In genomic region chr5:158234323-158235158, GRCh38 we compare ENCODE assay signal across 11 cellular contexts.
A peak's percentile ranks its signal among the peaks of the same experiment; 100 is the strongest.
DNase-seq lines count a peak whose midpoint lies in the region; ATAC-seq, FAIRE-seq and TF ChIP-seq lines count a peak whose summit lies in the region.
"Had no signal": no experiment of that assay in that cellular context is flagged by ENCODE, and none has a peak within 500 bp of the region (broad histone marks: within the 10 kb centered on the region; RNA-seq: fewer than 3 reads in every experiment).

No MANE protein-coding gene starts in this region.

- H4K20me1 ChIP-seq in astrocyte (ENCODE audit: insufficient read depth, low read length) = no peaks in the 10 kb centered on the region

- H3K4me1 ChIP-seq in astrocyte (ENCODE audit: insufficient read depth, low read length) = no peaks in the 10 kb centered on the region
- H3K4me1 ChIP-seq: tibial artery had no signal

- H3K4me3 Mint-ChIP-seq in astrocyte (ENCODE audit: unreplicated experiment) = no peak overlapping the region
- H3K4me3 Mint-ChIP-seq: activated CD8-positive, alpha-beta memory T cell treated with anti-CD3 and anti-CD28 coated beads, Interleukin-2, amount 10 ng/mL, durations not matched to agents 7 days and 5 days had no signal

- H3K27me3 ChIP-seq in astrocyte (ENCODE audit: insufficient read depth, low read length) = no peaks in the 10 kb centered on the region
- H3K27me3 ChIP-seq: tibial artery had no signal

- DNase-seq in ELR (ENCODE audit: low read depth) (peak; percentile 1), NCI-H1436 treated with DMSO at 0.1 percent for 48 hours (lab: John Stamatoyannopoulos, UW) (peak; percentile 19), astrocyte (ENCODE audit: low read depth) (peak; percentile 5), non-pigmented ciliary epithelial cell (ENCODE audit: low read depth) (peak; percentile 19), UCSD-AML1 (lab: John Stamatoyannopoulos, UW; ENCODE audit: unreplicated experiment) (no peak)
- DNase-seq in stimulated activated naive CD4-positive, alpha-beta T cell (lab: John Stamatoyannopoulos, UW) = no peak
- DNase-seq: activated CD8-positive, alpha-beta memory T cell treated with anti-CD3 and anti-CD28 coated beads, Interleukin-2, amount 10 ng/mL, durations not matched to agents 7 days and 5 days; erythroblast; NCI-H526; tibial artery had no signal

- H3K9ac ChIP-seq in astrocyte (ENCODE audit: low read length) = no peak overlapping the region

- no peaks in the 10 kb centered on the region for H3K79me2 ChIP-seq in astrocyte (ENCODE audit: insufficient read depth, low read length)

- H3K9me3 ChIP-seq in astrocyte (ENCODE audit: insufficient read depth, low read depth, low read length) = no peaks in the 10 kb centered on the region
- H3K9me3 ChIP-seq: tibial artery had no signal

- H3K27me3 Mint-ChIP-seq in astrocyte (ENCODE audit: low read depth, unreplicated experiment) = peaks cover 3% of the 10 kb centered on the region
- H3K27me3 Mint-ChIP-seq: activated CD8-positive, alpha-beta memory T cell treated with anti-CD3 and anti-CD28 coated beads, Interleukin-2, amount 10 ng/mL, durations not matched to agents 7 days and 5 days had no signal

- ATAC-seq in GM19395 (IDR thresholded peaks at IDR 0.05; ENCODE audit: unreplicated experiment) = no peak
- ATAC-seq: activated CD8-positive, alpha-beta memory T cell treated with anti-CD3 and anti-CD28 coated beads, Interleukin-2, amount 10 ng/mL, durations not matched to agents 7 days and 5 days had no signal

- no peak overlapping the region for H3K4me3 ChIP-seq in astrocyte (ENCODE audit: insufficient read depth, low read depth, low read length)
- H3K4me3 ChIP-seq: tibial artery had no signal

- no peaks in the 10 kb centered on the region for H3K36me3 ChIP-seq in astrocyte (ENCODE audit: insufficient read depth, low read length)
- H3K36me3 ChIP-seq: tibial artery had no signal

- H2AFZ ChIP-seq in astrocyte (ENCODE audit: low read depth, low read length) = no peak overlapping the region

- H3K36me3 Mint-ChIP-seq in astrocyte (ENCODE audit: low read depth, unreplicated experiment) = no peaks in the 10 kb centered on the region
- H3K36me3 Mint-ChIP-seq: activated CD8-positive, alpha-beta memory T cell treated with anti-CD3 and anti-CD28 coated beads, Interleukin-2, amount 10 ng/mL, durations not matched to agents 7 days and 5 days had no signal

- no peak overlapping the region for H3K4me2 ChIP-seq in astrocyte (ENCODE audit: low read length)

- H3K9me3 Mint-ChIP-seq in astrocyte (ENCODE audit: unreplicated experiment) = peaks cover under 1% of the 10 kb centered on the region

- no peak overlapping the region for H3K27ac ChIP-seq in astrocyte (ENCODE audit: low read depth, low read length)
- H3K27ac ChIP-seq: tibial artery had no signal

- FAIRE-seq in astrocyte (lab: Jason Lieb, UNC) = no peak

- TF ChIP-seq CTCF in astrocyte (IDR thresholded peaks at IDR 0.05; ENCODE audit: insufficient read depth, low read depth, low read length) = no peak

- H3K27ac Mint-ChIP-seq in astrocyte (ENCODE audit: unreplicated experiment) = no peak overlapping the region
- H3K27ac Mint-ChIP-seq: activated CD8-positive, alpha-beta memory T cell treated with anti-CD3 and anti-CD28 coated beads, Interleukin-2, amount 10 ng/mL, durations not matched to agents 7 days and 5 days had no signal

- peaks cover 11% of the 10 kb centered on the region for H3K4me1 Mint-ChIP-seq in astrocyte (ENCODE audit: low read depth, unreplicated experiment)
- H3K4me1 Mint-ChIP-seq: activated CD8-positive, alpha-beta memory T cell treated with anti-CD3 and anti-CD28 coated beads, Interleukin-2, amount 10 ng/mL, durations not matched to agents 7 days and 5 days had no signal

Comparison
In these comparisons a context has a peak if more than half of its experiments do, and no peak if none do; other contexts are left out.
1. DNase-seq: peak in ELR (single experiment), NCI-H1436 treated with DMSO at 0.1 percent for 48 hours (single experiment), astrocyte (single experiment) and non-pigmented ciliary epithelial cell (single experiment); none in stimulated activated naive CD4-positive, alpha-beta T cell (0 of 6) and UCSD-AML1 (single experiment).